21 cellular contexts compared by ENCODE assay signal in genomic region chr3:109339186-109339585, GRCh38. TPM values are rescaled to one million over a fixed set of nuclear protein-coding genes. Genes with fewer than 3 reads are reported as not detected.
"Had no signal": no experiment of that assay in that cellular context is flagged by ENCODE, and none has a peak within 500 bp of the region (broad histone marks: within the 10 kb centered on the region; RNA-seq: fewer than 3 reads in every experiment).

No MANE protein-coding gene starts in this region.

- H3K9me2 ChIP-seq: SK-N-SH had no signal

- H3K4me1 ChIP-seq: body of pancreas, lower lobe of right lung had no signal

- H3K36me3 ChIP-seq: lower lobe of right lung had no signal

- H3K4me2 ChIP-seq: SK-N-SH had no signal

- DNase-seq: activated CD4-positive, alpha-beta T cell treated with anti-CD3 and anti-CD28 coated beads, Interleukin-2, amount 10 ng/mL, durations not matched to agents 24 days and 14 days; activated T-cell treated with anti-CD3 and anti-CD28 coated beads for 4 hours; amniotic stem cell; body of pancreas; central memory CD4-positive, alpha-beta T cell; cortex of kidney; effector memory CD8-positive, alpha-beta T cell; lower lobe of right lung; naive thymus-derived CD4-positive, alpha-beta T cell; occipital lobe; SK-N-SH; stimulated activated CD4-positive, alpha-beta T cell treated with anti-CD3 and anti-CD28 coated beads, Interleukin-2, amount 100 ng/mL, for 48 hours; stimulated activated naive CD4-positive, alpha-beta T cell treated with Interleukin-2 at 50 U/mL for 16 hours; T-helper 1 cell; trophoblast cell had no signal

- H3K36me3 Mint-ChIP-seq: activated naive CD4-positive, alpha-beta T cell treated with anti-CD3 and anti-CD28 coated beads, Interleukin-2, amount 50 U/mL, for 24 hours had no signal

- ATAC-seq: activated T-helper 17 cell treated with anti-CD3 and anti-CD28 coated beads, Interleukin-2, amount 50 U/mL, for 72 hours; body of pancreas; effector memory CD8-positive, alpha-beta T cell; lower lobe of right lung; naive thymus-derived CD4-positive, alpha-beta T cell had no signal

- H3K4me3 ChIP-seq: body of pancreas, lower lobe of right lung had no signal

- H3K4me3 Mint-ChIP-seq: activated CD4-positive, alpha-beta T cell treated with anti-CD3 and anti-CD28 coated beads, Interleukin-2, amount 10 ng/mL, durations not matched to agents 24 days and 14 days; activated naive CD4-positive, alpha-beta T cell treated with anti-CD3 and anti-CD28 coated beads, Interleukin-2, amount 50 U/mL, for 24 hours; activated T-helper 17 cell treated with anti-CD3 and anti-CD28 coated beads, Interleukin-2, amount 50 U/mL, for 72 hours; effector memory CD8-positive, alpha-beta T cell; naive thymus-derived CD4-positive, alpha-beta T cell had no signal

- H3K27ac Mint-ChIP-seq: activated CD4-positive, alpha-beta T cell treated with anti-CD3 and anti-CD28 coated beads, Interleukin-2, amount 10 ng/mL, durations not matched to agents 24 days and 14 days; activated naive CD4-positive, alpha-beta T cell treated with anti-CD3 and anti-CD28 coated beads, Interleukin-2, amount 50 U/mL, for 24 hours; activated T-helper 17 cell treated with anti-CD3 and anti-CD28 coated beads, Interleukin-2, amount 50 U/mL, for 72 hours; effector memory CD8-positive, alpha-beta T cell; naive thymus-derived CD4-positive, alpha-beta T cell had no signal

- H3K9ac ChIP-seq: SK-N-SH had no signal

- H3K27ac ChIP-seq: body of pancreas, lower lobe of right lung had no signal

- H3K9me3 Mint-ChIP-seq: activated CD4-positive, alpha-beta T cell treated with anti-CD3 and anti-CD28 coated beads, Interleukin-2, amount 10 ng/mL, durations not matched to agents 24 days and 14 days; activated naive CD4-positive, alpha-beta T cell treated with anti-CD3 and anti-CD28 coated beads, Interleukin-2, amount 50 U/mL, for 24 hours; activated T-helper 17 cell treated with anti-CD3 and anti-CD28 coated beads, Interleukin-2, amount 50 U/mL, for 72 hours had no signal

- H3K9me3 ChIP-seq: body of pancreas, lower lobe of right lung, SK-N-SH had no signal

RNA-seq across cellular contexts. Expression of gene DPPA4, which starts 1.8 kb away (rescaled TPM):
- total RNA-seq: activated CD4-positive, alpha-beta T cell treated with anti-CD3 and anti-CD28 coated beads, Interleukin-2, amount 10 ng/mL, durations not matched to agents 24 days and 14 days; activated T-helper 17 cell treated with anti-CD3 and anti-CD28 coated beads, Interleukin-2, amount 50 U/mL, for 72 hours; body of pancreas; lower lobe of right lung had no signal
- polyA plus RNA-seq: esophagus, keratinocyte, SK-N-SH had no signal

RNA-seq across cellular contexts. Expression of gene DPPA2, which starts 22.9 kb away (rescaled TPM):
- total RNA-seq: activated CD4-positive, alpha-beta T cell treated with anti-CD3 and anti-CD28 coated beads, Interleukin-2, amount 10 ng/mL, durations not matched to agents 24 days and 14 days; activated CD8-positive, alpha-beta memory T cell treated with anti-CD3 and anti-CD28 coated beads for 36 hours; activated T-helper 17 cell treated with anti-CD3 and anti-CD28 coated beads, Interleukin-2, amount 50 U/mL, for 72 hours; body of pancreas; lower lobe of right lung; mononuclear cell; naive thymus-derived CD4-positive, alpha-beta T cell; occipital lobe had no signal
- polyA plus RNA-seq: esophagus; keratinocyte; naive thymus-derived CD4-positive, alpha-beta T cell; SK-N-SH had no signal
